In genomic region chr4:7464259-7464655, GRCh38 we compare ENCODE assay signal across 34 cellular contexts. TPM values are rescaled to one million over a fixed set of nuclear protein-coding genes. Genes with fewer than 3 reads are reported as not detected.
"Had no signal": no experiment of that assay in that cellular context is flagged by ENCODE, and none has a peak within 500 bp of the region (broad histone marks: within the 10 kb centered on the region; RNA-seq: fewer than 3 reads in every experiment).

No MANE protein-coding gene starts in this region.

- ATAC-seq: activated CD8-positive, alpha-beta T cell treated with anti-CD3 and anti-CD28 coated beads for 36 hours; activated T-cell treated with anti-CD3 and anti-CD28 coated beads, Interleukin-2, amount 50 U/mL, for 72 hours; activated T-helper 17 cell treated with anti-CD3 and anti-CD28 coated beads, Interleukin-2, amount 50 U/mL, for 72 hours had no signal

- H3K4me2 ChIP-seq: PC-9 had no signal

- H3K27ac ChIP-seq: ascending aorta, cardiac muscle cell, PC-9, SJSA1, VCaP had no signal

- H3K4me1 ChIP-seq: ascending aorta, SJSA1 had no signal

- H3K4me3 ChIP-seq: ascending aorta, cardiac muscle cell, MG63, PC-9, SJSA1 had no signal

- H2AFZ ChIP-seq: PC-9 had no signal

- H3K36me3 ChIP-seq: ascending aorta, cardiac muscle cell, MG63, SJSA1 had no signal

- DNase-seq: activated CD4-positive, alpha-beta T cell treated with anti-CD3 and anti-CD28 coated beads for 1 hour; activated CD4-positive, alpha-beta T cell treated with anti-CD3 and anti-CD28 coated beads for 48 hours; activated CD4-positive, CD25-positive, alpha-beta regulatory T cell; activated CD8-positive, alpha-beta T cell treated with anti-CD3 and anti-CD28 coated beads for 36 hours; activated effector memory CD4-positive, alpha-beta T cell treated with anti-CD3 and anti-CD28 coated beads, Interleukin-2, amount 50 U/mL, for 16 hours; activated naive CD4-positive, alpha-beta T cell; activated naive CD4-positive, alpha-beta T cell treated with anti-CD3 and anti-CD28 coated beads, Interleukin-2, amount 50 U/mL, for 16 hours; activated naive CD8-positive, alpha-beta T cell treated with anti-CD3 and anti-CD28 coated beads for 36 hours; activated T-cell treated with anti-CD3 and anti-CD28 coated beads, Interleukin-2, amount 50 U/mL, for 1 hour; activated T-cell treated with anti-CD3 and anti-CD28 coated beads, Interleukin-2, amount 50 U/mL, for 72 hours; Kasumi-1; KG1; MG63; NCI-H1048; NCI-H1105 treated with DMSO at 0.1 percent for 48 hours; NCI-H1436; NCI-H1694; NCI-H1930; NCI-H2081 treated with DMSO at 0.1 percent for 48 hours; NCI-H345; NCI-H524 treated with DMSO at 0.1 percent for 48 hours; PC-9; SHP77; SW 1271; T-helper 1 cell; T-helper 2 cell; T-helper 9 cell had no signal

- H3K27me3 ChIP-seq: ascending aorta, cardiac muscle cell, MG63, SJSA1 had no signal

- H3K9me3 ChIP-seq: ascending aorta, MG63, SJSA1 had no signal

RNA-seq across cellular contexts. Expression of gene PSAPL1, which starts 29.5 kb away (rescaled TPM):
- total RNA-seq: activated CD8-positive, alpha-beta memory T cell treated with anti-CD3 and anti-CD28 coated beads for 36 hours; activated CD8-positive, alpha-beta T cell treated with anti-CD3 and anti-CD28 coated beads for 36 hours; activated naive CD8-positive, alpha-beta T cell treated with anti-CD3 and anti-CD28 coated beads for 36 hours; activated T-cell treated with anti-CD3 and anti-CD28 coated beads, Interleukin-2, amount 50 U/mL, for 72 hours; activated T-helper 17 cell treated with anti-CD3 and anti-CD28 coated beads, Interleukin-2, amount 50 U/mL, for 72 hours; ascending aorta; NCI-H460; SJSA1 had no signal
